8 cellular contexts compared by ENCODE assay signal in genomic region chr14:34628681-34629135, GRCh38. TPM values are rescaled to one million over a fixed set of nuclear protein-coding genes. Genes with fewer than 3 reads are reported as not detected.
DNase-seq lines count a peak whose midpoint lies in the region; ATAC-seq and TF ChIP-seq lines count a peak whose summit lies in the region.

No MANE protein-coding gene starts in this region.

- H3K27ac Mint-ChIP-seq in activated CD4-positive, alpha-beta memory T cell treated with anti-CD3 and anti-CD28 coated beads, Interleukin-2, amount 10 ng/mL, durations not matched to agents 7 days and 5 days: peak overlapping the region; percentile 89

- H3K4me1 ChIP-seq in fibroblast of lung (ENCODE audit: control insufficient read depth, extremely low read depth, insufficient read depth, low read length): no peaks in the 10 kb centered on the region

- H3K27me3 Mint-ChIP-seq in activated CD4-positive, alpha-beta memory T cell treated with anti-CD3 and anti-CD28 coated beads, Interleukin-2, amount 10 ng/mL, durations not matched to agents 7 days and 5 days: peaks cover 7% of the 10 kb centered on the region

- no peak overlapping the region for H3K9ac ChIP-seq in fibroblast of lung (ENCODE audit: insufficient read depth, low read length)

- peaks cover 33% of the 10 kb centered on the region for H3K4me1 Mint-ChIP-seq in activated CD4-positive, alpha-beta memory T cell treated with anti-CD3 and anti-CD28 coated beads, Interleukin-2, amount 10 ng/mL, durations not matched to agents 7 days and 5 days

- peaks cover 27% of the 10 kb centered on the region for H3K36me3 Mint-ChIP-seq in activated CD4-positive, alpha-beta memory T cell treated with anti-CD3 and anti-CD28 coated beads, Interleukin-2, amount 10 ng/mL, durations not matched to agents 7 days and 5 days (ENCODE audit: low read depth)

- peak overlapping the region; percentile 91 for H3K4me3 Mint-ChIP-seq in activated CD4-positive, alpha-beta memory T cell treated with anti-CD3 and anti-CD28 coated beads, Interleukin-2, amount 10 ng/mL, durations not matched to agents 7 days and 5 days

- peak overlapping the region; percentile 67 for H3K4me2 ChIP-seq in fibroblast of lung (ENCODE audit: extremely low read depth, insufficient read depth, low read length)

- no peak for TF ChIP-seq CTCF in 22Rv1 (IDR thresholded peaks at IDR 0.05)
- no peak for TF ChIP-seq CTCF in fibroblast of lung (conservative IDR thresholded peaks at IDR 0.05 in 1 of 2, IDR thresholded peaks at IDR 0.05 in 1 of 2; ENCODE audit: low read depth in 1 of 2, low read length in 2 of 2)

- H4K20me1 ChIP-seq in fibroblast of lung (ENCODE audit: control insufficient read depth, extremely low read depth, insufficient read depth, low read length): no peaks in the 10 kb centered on the region

- H3K27ac ChIP-seq in 22Rv1 (peak overlapping the region; percentile 66; the same call in 1 of the 2 replicates), fibroblast of lung (ENCODE audit: insufficient read depth, low read length) (peak overlapping the region; percentile 19)

- H3K9me3 ChIP-seq in fibroblast of lung (ENCODE audit: control insufficient read depth, insufficient read depth, low read depth, low read length): no peaks in the 10 kb centered on the region

- no peak overlapping the region for H2AFZ ChIP-seq in fibroblast of lung (ENCODE audit: low read length)

- no peaks in the 10 kb centered on the region for H3K36me3 ChIP-seq in fibroblast of lung (ENCODE audit: control insufficient read depth, insufficient read depth, low read length)

- peak; percentile 45 for DNase-seq in HEK293T (ENCODE audit: extremely low spot score)
- DNase-seq in activated CD4-positive, alpha-beta memory T cell treated with anti-CD3 and anti-CD28 coated beads, Interleukin-2, amount 10 ng/mL, durations not matched to agents 7 days and 5 days: peak; percentile 36
- DNase-seq in fibroblast of lung (ENCODE audit: low read depth in 2 of 2): peak in 1 of 2 donors; percentile 39
- peak; percentile 5 for DNase-seq in retina
- no peak for DNase-seq in mesenteric fat pad (ENCODE audit: low spot score)

- ATAC-seq in GM21381 (IDR thresholded peaks at IDR 0.05; ENCODE audit: unreplicated experiment) (no peak), GM21786 (IDR thresholded peaks at IDR 0.05; ENCODE audit: unreplicated experiment) (no peak)

- H3K27me3 ChIP-seq in fibroblast of lung (ENCODE audit: control insufficient read depth, insufficient read depth, low read length): no peaks in the 10 kb centered on the region

- POLR2A ChIA-PET in HEK293T (lab: Yijun Ruan, JAX): no interaction called here
- POLR2A ChIA-PET in activated CD4-positive, alpha-beta memory T cell treated with anti-CD3 and anti-CD28 coated beads, Interleukin-2, amount 10 ng/mL, durations not matched to agents 7 days and 5 days (lab: Charles Lee): interaction anchor here (0.6 kb wide), 1 partner anchor 8 kb away, joined by 3 read pairs; no protein-coding TSS in a partner anchor

- peak overlapping the region; percentile 84 to 98 (median 92) for H3K4me3 ChIP-seq in fibroblast of lung (replicated peaks in 1 of 4; ENCODE audit: control extremely low read depth in 1 of 4, insufficient read depth in 1 of 4, low read depth in 3 of 4, low read length in 4 of 4)

- H3K9me3 Mint-ChIP-seq in activated CD4-positive, alpha-beta memory T cell treated with anti-CD3 and anti-CD28 coated beads, Interleukin-2, amount 10 ng/mL, durations not matched to agents 7 days and 5 days: no peaks in the 10 kb centered on the region

- peaks cover 54% of the 10 kb centered on the region for H3K79me2 ChIP-seq in fibroblast of lung (ENCODE audit: control insufficient read depth, insufficient read depth, low read length)

- CTCF ChIA-PET in HEK293T (lab: Yijun Ruan, JAX): no interaction called here
- CTCF ChIA-PET in activated CD4-positive, alpha-beta memory T cell treated with anti-CD3 and anti-CD28 coated beads, Interleukin-2, amount 10 ng/mL, durations not matched to agents 7 days and 5 days (lab: Charles Lee): interaction anchor here (1.7 kb wide), 1 partner anchor 94 kb away, joined by 3 read pairs; no protein-coding TSS in a partner anchor

TF ChIP-seq in HEK293T, 16 proteins besides CTCF, POLR2A, EP300 and RAD21:
- no peak for TF ChIP-seq ARNT (IDR thresholded peaks at IDR 0.05)
- no peak for TF ChIP-seq FOXK2 (IDR thresholded peaks at IDR 0.05)
- TF ChIP-seq SP1 (IDR thresholded peaks at IDR 0.05): no peak
- TF ChIP-seq NFRKB (IDR thresholded peaks at IDR 0.05): no peak
- TF ChIP-seq FOXM1 (IDR thresholded peaks at IDR 0.05; ENCODE audit: borderline replicate concordance): no peak
- no peak for TF ChIP-seq HDGF (IDR thresholded peaks at IDR 0.05; ENCODE audit: borderline replicate concordance)
- TF ChIP-seq SUZ12 (IDR thresholded peaks at IDR 0.05): no peak
- no peak for TF ChIP-seq LEF1 (IDR thresholded peaks at IDR 0.05; ENCODE audit: borderline replicate concordance)
- TF ChIP-seq TARDBP (IDR thresholded peaks at IDR 0.05): no peak
- TF ChIP-seq BHLHE40 (IDR thresholded peaks at IDR 0.05; ENCODE audit: borderline replicate concordance): no peak
- no peak for TF ChIP-seq ELF4 (IDR thresholded peaks at IDR 0.05)
- no peak for TF ChIP-seq FOXA1 (IDR thresholded peaks at IDR 0.05)

RNA-seq across cellular contexts. Expression of gene SNX6, which starts 1.2 kb away (rescaled TPM):
- 100 to 1,000 TPM; 112 to 117 TPM for total RNA-seq in activated CD4-positive, alpha-beta memory T cell treated with anti-CD3 and anti-CD28 coated beads, Interleukin-2, amount 10 ng/mL, durations not matched to agents 7 days and 5 days
- total RNA-seq in fibroblast of lung: 131 and 134 TPM in 2 replicates
- 217 and 232 TPM in 2 replicates for polyA plus RNA-seq in fibroblast of lung
- 105 and 137 TPM in 2 replicates for polyA plus RNA-seq in fibroblast of lung (2012)
- 3.0 and 7.9 TPM in 2 replicates for polyA minus RNA-seq in fibroblast of lung (ENCODE audit: low replicate concordance)
- 97.4 TPM for total RNA-seq in mesenteric fat pad
